ENCODE assay signal across 1 cellular context in the genomic region with DNA sequence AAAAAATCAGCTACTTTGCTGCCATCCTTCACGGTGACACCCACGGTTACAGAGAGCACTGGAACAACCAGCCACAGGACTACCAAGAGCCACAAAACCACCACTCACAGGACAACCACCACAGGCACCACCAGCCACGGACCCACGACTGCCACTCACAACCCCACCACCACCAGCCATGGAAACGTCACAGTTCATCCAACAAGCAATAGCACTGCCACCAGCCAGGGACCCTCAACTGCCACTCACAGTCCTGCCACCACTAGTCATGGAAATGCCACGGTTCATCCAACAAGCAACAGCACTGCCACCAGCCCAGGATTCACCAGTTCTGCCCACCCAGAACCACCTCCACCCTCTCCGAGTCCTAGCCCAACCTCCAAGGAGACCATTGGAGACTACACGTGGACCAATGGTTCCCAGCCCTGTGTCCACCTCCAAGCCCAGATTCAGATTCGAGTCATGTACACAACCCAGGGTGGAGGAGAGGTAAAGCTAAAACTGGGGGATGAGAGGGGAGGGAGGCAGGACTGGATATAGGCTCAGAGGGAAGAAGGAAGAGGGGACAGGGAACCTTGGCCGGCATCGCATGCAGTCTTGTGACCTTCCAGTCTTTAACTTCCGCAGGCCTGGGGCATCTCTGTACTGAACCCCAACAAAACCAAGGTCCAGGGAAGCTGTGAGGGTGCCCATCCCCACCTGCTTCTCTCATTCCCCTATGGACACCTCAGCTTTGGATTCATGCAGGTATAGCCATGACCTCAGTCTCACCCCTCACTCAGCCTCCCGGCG.
TF ChIP-seq lines count a peak whose summit lies in the region.

No MANE protein-coding gene starts in this region.

TF ChIP-seq in GM12878, 131 proteins besides CTCF, POLR2A, EP300 and RAD21:
- TF ChIP-seq PBX3 (IDR thresholded peaks at IDR 0.05; ENCODE audit: insufficient replicate concordance, low read depth, low read length) (peak; percentile 26), RCOR1 (conservative IDR thresholded peaks at IDR 0.05; ENCODE audit: low read depth, low read length) (no peak), BHLHE40 (IDR thresholded peaks at IDR 0.05; ENCODE audit: borderline replicate concordance in 1 of 2, low read depth in 2 of 2, low read length in 1 of 2) (peak in 1 of 2 experiments; percentile 3; a peak in 2 of 4 replicates), PML (IDR thresholded peaks at IDR 0.05; ENCODE audit: low read length) (no peak), HDGF (IDR thresholded peaks at IDR 0.05) (peak; percentile 94), EGR1 (IDR thresholded peaks at IDR 0.05; ENCODE audit: borderline replicate concordance in 1 of 2, low read depth in 2 of 2, low read length in 2 of 2) (peak in 1 of 2 experiments; percentile 29; a peak in 1 of 3 replicates), CHD4 (IDR thresholded peaks at IDR 0.05) (no peak), SMARCA5 (IDR thresholded peaks at IDR 0.05) (0 out of 2 replicates have a peak, but pooled peaks have one; percentile 63), MLLT1 (IDR thresholded peaks at IDR 0.05) (0 out of 2 replicates have a peak, but pooled peaks have one; percentile 60), IKZF2 (IDR thresholded peaks at IDR 0.05) (peak in 1 of 2 experiments; percentile 21; a peak in 1 of 4 replicates), ZBED1 (IDR thresholded peaks at IDR 0.05; ENCODE audit: borderline replicate concordance) (no peak), MYB (IDR thresholded peaks at IDR 0.05; ENCODE audit: borderline replicate concordance, low read depth, low read length) (no peak), ATF3 (IDR thresholded peaks at IDR 0.05; ENCODE audit: borderline replicate concordance, extremely low read depth, low read depth, low read length) (no peak), ZNF207 (IDR thresholded peaks at IDR 0.05; ENCODE audit: borderline replicate concordance) (no peak), NFXL1 (IDR thresholded peaks at IDR 0.05; ENCODE audit: borderline replicate concordance) (no peak), NBN (IDR thresholded peaks at IDR 0.05) (peak; percentile 43), RUNX3 (IDR thresholded peaks at IDR 0.05; ENCODE audit: low read length) (peak; percentile 48), LARP7 (IDR thresholded peaks at IDR 0.05) (peak; percentile 59; the same call in 1 of the 2 replicates)
- TF ChIP-seq, protein P1, sequence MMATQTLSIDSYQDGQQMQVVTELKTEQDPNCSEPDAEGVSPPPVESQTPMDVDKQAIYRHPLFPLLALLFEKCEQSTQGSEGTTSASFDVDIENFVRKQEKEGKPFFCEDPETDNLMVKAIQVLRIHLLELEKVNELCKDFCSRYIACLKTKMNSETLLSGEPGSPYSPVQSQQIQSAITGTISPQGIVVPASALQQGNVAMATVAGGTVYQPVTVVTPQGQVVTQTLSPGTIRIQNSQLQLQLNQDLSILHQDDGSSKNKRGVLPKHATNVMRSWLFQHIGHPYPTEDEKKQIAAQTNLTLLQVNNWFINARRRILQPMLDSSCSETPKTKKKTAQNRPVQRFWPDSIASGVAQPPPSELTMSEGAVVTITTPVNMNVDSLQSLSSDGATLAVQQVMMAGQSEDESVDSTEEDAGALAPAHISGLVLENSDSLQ (IDR thresholded peaks at IDR 0.05), result peak; percentile 86
- TF ChIP-seq, protein P2, sequence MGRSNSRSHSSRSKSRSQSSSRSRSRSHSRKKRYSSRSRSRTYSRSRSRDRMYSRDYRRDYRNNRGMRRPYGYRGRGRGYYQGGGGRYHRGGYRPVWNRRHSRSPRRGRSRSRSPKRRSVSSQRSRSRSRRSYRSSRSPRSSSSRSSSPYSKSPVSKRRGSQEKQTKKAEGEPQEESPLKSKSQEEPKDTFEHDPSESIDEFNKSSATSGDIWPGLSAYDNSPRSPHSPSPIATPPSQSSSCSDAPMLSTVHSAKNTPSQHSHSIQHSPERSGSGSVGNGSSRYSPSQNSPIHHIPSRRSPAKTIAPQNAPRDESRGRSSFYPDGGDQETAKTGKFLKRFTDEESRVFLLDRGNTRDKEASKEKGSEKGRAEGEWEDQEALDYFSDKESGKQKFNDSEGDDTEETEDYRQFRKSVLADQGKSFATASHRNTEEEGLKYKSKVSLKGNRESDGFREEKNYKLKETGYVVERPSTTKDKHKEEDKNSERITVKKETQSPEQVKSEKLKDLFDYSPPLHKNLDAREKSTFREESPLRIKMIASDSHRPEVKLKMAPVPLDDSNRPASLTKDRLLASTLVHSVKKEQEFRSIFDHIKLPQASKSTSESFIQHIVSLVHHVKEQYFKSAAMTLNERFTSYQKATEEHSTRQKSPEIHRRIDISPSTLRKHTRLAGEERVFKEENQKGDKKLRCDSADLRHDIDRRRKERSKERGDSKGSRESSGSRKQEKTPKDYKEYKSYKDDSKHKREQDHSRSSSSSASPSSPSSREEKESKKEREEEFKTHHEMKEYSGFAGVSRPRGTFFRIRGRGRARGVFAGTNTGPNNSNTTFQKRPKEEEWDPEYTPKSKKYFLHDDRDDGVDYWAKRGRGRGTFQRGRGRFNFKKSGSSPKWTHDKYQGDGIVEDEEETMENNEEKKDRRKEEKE (IDR thresholded peaks at IDR 0.05), result 0 out of 2 replicates have a peak, but pooled peaks have one; percentile 10
